In the genomic region with DNA sequence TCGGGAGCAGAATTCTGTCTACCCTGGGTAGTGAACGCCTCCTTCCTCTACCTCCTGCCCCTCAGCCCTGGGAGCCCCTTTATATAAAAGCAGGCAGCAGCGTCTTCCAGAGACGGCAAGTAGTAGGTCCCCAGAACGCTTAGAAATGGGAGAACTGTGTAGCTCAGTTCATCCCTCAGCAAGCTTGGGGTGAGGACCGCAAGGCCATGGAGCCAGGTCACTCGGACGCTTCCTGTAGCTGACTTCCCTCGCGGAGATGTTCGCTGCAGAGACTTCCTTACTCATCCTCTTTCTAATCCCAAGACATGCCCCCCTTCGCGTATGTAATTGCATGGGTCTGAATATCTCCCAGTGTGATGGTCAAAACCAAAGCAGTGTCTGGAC, we compare ENCODE assay signal across 19 cellular contexts.
DNase-seq lines count a peak whose midpoint lies in the region; ATAC-seq and TF ChIP-seq lines count a peak whose summit lies in the region.
"Had no signal": no experiment of that assay in that cellular context is flagged by ENCODE, and none has a peak within 500 bp of the region (broad histone marks: within the 10 kb centered on the region; RNA-seq: fewer than 3 reads in every experiment).

No MANE protein-coding gene starts in this region.

- no peaks in the 10 kb centered on the region for H3K9me3 ChIP-seq in H9 (ENCODE audit: control insufficient read depth, low read depth, low read length)
- H3K9me3 ChIP-seq: SK-N-SH had no signal

- peak overlapping the region; percentile 35 for H3K4me3 Mint-ChIP-seq in natural killer cell
- no peak overlapping the region for H3K4me3 Mint-ChIP-seq in natural killer cell treated with Interleukin-12 subunit alpha and Interleukin-12 subunit beta and Interleukin-15 and Interleukin-18, amount 100 ng/mL, for 72 hours
- H3K4me3 Mint-ChIP-seq in H9 = no peak overlapping the region
- H3K4me3 Mint-ChIP-seq in dendritic cell treated with granulocyte-macrophage colony-stimulating factor and Interleukin-4, amounts not matched to agents 40 ng/mL and 50 ng/mL, for 4 days = peak overlapping the region; percentile 23
- H3K4me3 Mint-ChIP-seq in type B pancreatic cell = no peak overlapping the region

- H3K4me1 ChIP-seq in H9 (ENCODE audit: insufficient read depth, low read length) = peaks cover 3% of the 10 kb centered on the region; the same call in 1 of the 2 replicates

- no peaks in the 10 kb centered on the region for H4K20me1 ChIP-seq in H9 (ENCODE audit: control insufficient read depth, insufficient read depth, insufficient read length)

- no peaks in the 10 kb centered on the region for H3K79me1 ChIP-seq in H9 (ENCODE audit: insufficient read depth, low read depth, low read length, poor library complexity, severe bottlenecking)

- H4K5ac ChIP-seq in H9 (ENCODE audit: insufficient read length, low read depth, low read length) = no peak overlapping the region

- H3K56ac ChIP-seq in H9 (ENCODE audit: insufficient read length, low read depth, low read length) = no peak overlapping the region

- no peaks in the 10 kb centered on the region for H3K79me2 ChIP-seq in H9 (ENCODE audit: insufficient read depth, low read length)

- no peak overlapping the region for H2BK120ac ChIP-seq in H9 (ENCODE audit: low read depth, low read length, poor library complexity, severe bottlenecking)

- no peak overlapping the region for H4K91ac ChIP-seq in H9 (ENCODE audit: insufficient read length, low read depth, low read length)

- no peak overlapping the region for H3K23ac ChIP-seq in H9 (ENCODE audit: insufficient read length, low read depth, low read length)

- DNase-seq in natural killer cell (no peak), H9 (no peak), type B pancreatic cell (ENCODE audit: extremely low spot score, unreplicated experiment) (no peak), substantia nigra (lab: John Stamatoyannopoulos, UW) (no peak)
- DNase-seq in natural killer cell treated with Interleukin-12 subunit alpha and Interleukin-12 subunit beta and Interleukin-15 and Interleukin-18, amount 100 ng/mL, for 72 hours (ENCODE audit: low spot score) = no peak
- DNase-seq: C1 segment of cervical spinal cord; CD8-positive, alpha-beta memory T cell; DMS 273 treated with DMSO at 0.1 percent for 48 hours; DMS79; MM.1S; NCI-H2029; NCI-H446 treated with DMSO at 0.1 percent for 48 hours; NCI-H82; NK-92 treated with Interleukin-12 subunit alpha and Interleukin-12 subunit beta, amount 100 ng/mL, for 24 hours; PC-3; SK-N-SH had no signal

- H2BK12ac ChIP-seq in H9 (ENCODE audit: insufficient read length, low read depth, low read length) = no peak overlapping the region

- no peak overlapping the region for H4K8ac ChIP-seq in H9 (replicated peaks; ENCODE audit: insufficient read length, low read depth, low read length)

- intact Hi-C loops in natural killer cell (cut with micrococcal nuclease) = no loop called here
- intact Hi-C loops in dendritic cell treated with granulocyte-macrophage colony-stimulating factor and Interleukin-4, amounts not matched to agents 40 ng/mL and 50 ng/mL, for 4 days (cut with micrococcal nuclease) = no loop called here

- H3K4me2 ChIP-seq in H9 (ENCODE audit: insufficient read depth, insufficient read length, low read length) = no peak overlapping the region
- H3K4me2 ChIP-seq: KMS-11, SK-N-SH had no signal

- TF ChIP-seq CTCF in natural killer cell (IDR thresholded peaks at IDR 0.05) = no peak
- TF ChIP-seq CTCF in H9 (conservative IDR thresholded peaks at IDR 0.05) = peak; percentile 1; the same call in 1 of the 3 replicates
- peak; percentile 14 for TF ChIP-seq CTCF in type B pancreatic cell (conservative IDR thresholded peaks at IDR 0.05)

- H3K4me1 Mint-ChIP-seq in natural killer cell (peaks cover 17 to 21% of the 10 kb centered on the region in 2 donors), H9 (peaks cover 12 to 16% of the 10 kb centered on the region in 2 experiments), type B pancreatic cell (ENCODE audit: unreplicated experiment) (peaks cover 23% of the 10 kb centered on the region)
- H3K4me1 Mint-ChIP-seq in natural killer cell treated with Interleukin-12 subunit alpha and Interleukin-12 subunit beta and Interleukin-15 and Interleukin-18, amount 100 ng/mL, for 72 hours (ENCODE audit: low read depth in 2 of 2) = peaks cover 21 to 22% of the 10 kb centered on the region in 2 donors
- peaks cover 20% of the 10 kb centered on the region for H3K4me1 Mint-ChIP-seq in dendritic cell treated with granulocyte-macrophage colony-stimulating factor and Interleukin-4, amounts not matched to agents 40 ng/mL and 50 ng/mL, for 4 days (ENCODE audit: low read depth)

- H3K27me3 Mint-ChIP-seq in natural killer cell (ENCODE audit: low read depth in 2 of 2) (peaks cover 18 to 74% of the 10 kb centered on the region in 2 donors), H9 (ENCODE audit: low read depth) (peaks cover 34% of the 10 kb centered on the region), type B pancreatic cell (peaks cover 43% of the 10 kb centered on the region)
- H3K27me3 Mint-ChIP-seq in natural killer cell treated with Interleukin-12 subunit alpha and Interleukin-12 subunit beta and Interleukin-15 and Interleukin-18, amount 100 ng/mL, for 72 hours = peaks cover 54 to 60% of the 10 kb centered on the region in 2 donors
- H3K27me3 Mint-ChIP-seq in dendritic cell treated with granulocyte-macrophage colony-stimulating factor and Interleukin-4, amounts not matched to agents 40 ng/mL and 50 ng/mL, for 4 days = peaks cover 64% of the 10 kb centered on the region

- H3K14ac ChIP-seq in H9 (ENCODE audit: insufficient read depth, low read length) = no peak overlapping the region

- H3K9me3 Mint-ChIP-seq in natural killer cell = peaks cover 0 to 4% of the 10 kb centered on the region in 2 donors
- H3K9me3 Mint-ChIP-seq in natural killer cell treated with Interleukin-12 subunit alpha and Interleukin-12 subunit beta and Interleukin-15 and Interleukin-18, amount 100 ng/mL, for 72 hours = no peaks in the 10 kb centered on the region
- H3K9me3 Mint-ChIP-seq in H9 = no peaks in the 10 kb centered on the region; a peak in 1 of 5 replicates
- H3K9me3 Mint-ChIP-seq in dendritic cell treated with granulocyte-macrophage colony-stimulating factor and Interleukin-4, amounts not matched to agents 40 ng/mL and 50 ng/mL, for 4 days = no peaks in the 10 kb centered on the region
- no peaks in the 10 kb centered on the region for H3K9me3 Mint-ChIP-seq in type B pancreatic cell
- H3K9me3 Mint-ChIP-seq: CD8-positive, alpha-beta memory T cell had no signal

- no peak overlapping the region for H2BK15ac ChIP-seq in H9 (ENCODE audit: low read depth, low read length)

- no peak overlapping the region for H3K9ac ChIP-seq in H9 (ENCODE audit: extremely low read depth, insufficient read length, low read length)
- H3K9ac ChIP-seq: KMS-11, SK-N-SH had no signal

- H3K36me3 Mint-ChIP-seq in natural killer cell (no peaks in the 10 kb centered on the region), H9 (ENCODE audit: insufficient read depth in 1 of 3, low read depth in 3 of 3) (no peaks in the 10 kb centered on the region), type B pancreatic cell (no peaks in the 10 kb centered on the region)
- H3K36me3 Mint-ChIP-seq in natural killer cell treated with Interleukin-12 subunit alpha and Interleukin-12 subunit beta and Interleukin-15 and Interleukin-18, amount 100 ng/mL, for 72 hours = no peaks in the 10 kb centered on the region
- H3K36me3 Mint-ChIP-seq in dendritic cell treated with granulocyte-macrophage colony-stimulating factor and Interleukin-4, amounts not matched to agents 40 ng/mL and 50 ng/mL, for 4 days (ENCODE audit: low read depth) = peaks cover 8% of the 10 kb centered on the region
- H3K36me3 Mint-ChIP-seq: CD8-positive, alpha-beta memory T cell had no signal

- no peak overlapping the region for H3K4ac ChIP-seq in H9 (ENCODE audit: low read depth, low read length)

- H2BK20ac ChIP-seq in H9 (ENCODE audit: low read depth, low read length, poor library complexity, severe bottlenecking) = no peak overlapping the region

- H2AK5ac ChIP-seq in H9 (ENCODE audit: insufficient read length, low read length) = no peak overlapping the region

- H3K27me3 ChIP-seq in H9 (ENCODE audit: insufficient read depth, low read length) = no peaks in the 10 kb centered on the region

- no peak overlapping the region for H3K27ac Mint-ChIP-seq in natural killer cell
- no peak overlapping the region for H3K27ac Mint-ChIP-seq in natural killer cell treated with Interleukin-12 subunit alpha and Interleukin-12 subunit beta and Interleukin-15 and Interleukin-18, amount 100 ng/mL, for 72 hours
- H3K27ac Mint-ChIP-seq in H9 = no peak overlapping the region
- H3K27ac Mint-ChIP-seq in dendritic cell treated with granulocyte-macrophage colony-stimulating factor and Interleukin-4, amounts not matched to agents 40 ng/mL and 50 ng/mL, for 4 days = no peak overlapping the region
- H3K27ac Mint-ChIP-seq in type B pancreatic cell = no peak overlapping the region
- H3K27ac Mint-ChIP-seq: CD8-positive, alpha-beta memory T cell had no signal

- no peak overlapping the region for H2BK5ac ChIP-seq in H9 (ENCODE audit: insufficient read length, low read length)

- H3K18ac ChIP-seq in H9 (ENCODE audit: insufficient read length, low read depth, low read length) = no peak overlapping the region

- no CpG with 5 or more reads among the region's 13 CpGs for WGBS in H9 (ENCODE audit: extremely low coverage, insufficient read length, low lambda C conversion rate)

- ATAC-seq in natural killer cell (no peak), GM18858 (IDR thresholded peaks at IDR 0.05; ENCODE audit: unreplicated experiment) (no peak)
- ATAC-seq in natural killer cell treated with Interleukin-12 subunit alpha and Interleukin-12 subunit beta and Interleukin-15 and Interleukin-18, amount 100 ng/mL, for 72 hours = no peak

- H3K27ac ChIP-seq in H9 (ENCODE audit: insufficient read length, low read depth, low read length) (no peak overlapping the region), substantia nigra (ENCODE audit: low read depth, low read length, poor library complexity, severe bottlenecking) (no peak overlapping the region)
- H3K27ac ChIP-seq: KMS-11 had no signal

- H2AFZ ChIP-seq in H9 (ENCODE audit: low read length) = no peak overlapping the region

- H3K23me2 ChIP-seq in H9 (ENCODE audit: insufficient read length, low read depth, low read length, poor library complexity, severe bottlenecking) = no peaks in the 10 kb centered on the region

- H3T11ph ChIP-seq in H9 (ENCODE audit: low read length) = no peak overlapping the region

Comparison
In these comparisons a context has a peak if more than half of its experiments do, and no peak if none do; other contexts are left out.
1. H3K4me3 Mint-ChIP-seq: peak in natural killer cell (single experiment) and dendritic cell treated with granulocyte-macrophage colony-stimulating factor and Interleukin-4, amounts not matched to agents 40 ng/mL and 50 ng/mL, for 4 days (single experiment); none in natural killer cell treated with Interleukin-12 subunit alpha and Interleukin-12 subunit beta and Interleukin-15 and Interleukin-18, amount 100 ng/mL, for 72 hours (single experiment), H9 (0 of 2) and type B pancreatic cell (single experiment).